Comparison of ENCODE assay signal across 2 cellular contexts in the genomic region with DNA sequence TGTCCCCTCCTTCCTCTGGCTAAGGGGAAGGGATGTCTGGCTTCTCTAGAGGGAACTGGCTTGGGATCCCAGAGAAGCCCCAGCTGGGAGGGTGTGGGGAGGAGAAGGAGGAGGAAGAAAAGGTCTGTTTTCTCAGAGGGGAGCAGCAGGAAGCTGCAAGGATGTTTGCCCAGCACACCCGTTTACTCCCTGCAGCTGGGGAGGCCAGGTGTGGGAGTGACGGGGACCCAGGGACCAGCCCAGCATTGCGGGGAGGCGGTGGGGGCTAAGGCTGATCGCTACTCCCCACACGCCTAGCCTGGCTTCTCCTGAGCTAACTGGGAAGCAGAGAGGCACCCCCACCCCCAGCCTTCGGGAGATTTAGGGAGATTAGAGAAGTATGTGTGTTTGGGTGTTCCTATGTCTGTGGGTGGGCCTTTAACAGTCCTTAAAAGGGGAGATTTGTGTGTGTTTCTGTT.
TF ChIP-seq lines count a peak whose summit lies in the region.

No MANE protein-coding gene starts in this region.

TF ChIP-seq in GM23338, 12 proteins besides CTCF, POLR2A, EP300 and RAD21 (continues in another document):
- TF ChIP-seq JUNB (IDR thresholded peaks at IDR 0.05; ENCODE audit: unreplicated experiment): no peak
- TF ChIP-seq NANOG (IDR thresholded peaks at IDR 0.05; ENCODE audit: borderline replicate concordance): no peak
- TF ChIP-seq EZH2phosphoT487 (IDR thresholded peaks at IDR 0.05; ENCODE audit: unreplicated experiment): no peak
- TF ChIP-seq, protein P1, sequence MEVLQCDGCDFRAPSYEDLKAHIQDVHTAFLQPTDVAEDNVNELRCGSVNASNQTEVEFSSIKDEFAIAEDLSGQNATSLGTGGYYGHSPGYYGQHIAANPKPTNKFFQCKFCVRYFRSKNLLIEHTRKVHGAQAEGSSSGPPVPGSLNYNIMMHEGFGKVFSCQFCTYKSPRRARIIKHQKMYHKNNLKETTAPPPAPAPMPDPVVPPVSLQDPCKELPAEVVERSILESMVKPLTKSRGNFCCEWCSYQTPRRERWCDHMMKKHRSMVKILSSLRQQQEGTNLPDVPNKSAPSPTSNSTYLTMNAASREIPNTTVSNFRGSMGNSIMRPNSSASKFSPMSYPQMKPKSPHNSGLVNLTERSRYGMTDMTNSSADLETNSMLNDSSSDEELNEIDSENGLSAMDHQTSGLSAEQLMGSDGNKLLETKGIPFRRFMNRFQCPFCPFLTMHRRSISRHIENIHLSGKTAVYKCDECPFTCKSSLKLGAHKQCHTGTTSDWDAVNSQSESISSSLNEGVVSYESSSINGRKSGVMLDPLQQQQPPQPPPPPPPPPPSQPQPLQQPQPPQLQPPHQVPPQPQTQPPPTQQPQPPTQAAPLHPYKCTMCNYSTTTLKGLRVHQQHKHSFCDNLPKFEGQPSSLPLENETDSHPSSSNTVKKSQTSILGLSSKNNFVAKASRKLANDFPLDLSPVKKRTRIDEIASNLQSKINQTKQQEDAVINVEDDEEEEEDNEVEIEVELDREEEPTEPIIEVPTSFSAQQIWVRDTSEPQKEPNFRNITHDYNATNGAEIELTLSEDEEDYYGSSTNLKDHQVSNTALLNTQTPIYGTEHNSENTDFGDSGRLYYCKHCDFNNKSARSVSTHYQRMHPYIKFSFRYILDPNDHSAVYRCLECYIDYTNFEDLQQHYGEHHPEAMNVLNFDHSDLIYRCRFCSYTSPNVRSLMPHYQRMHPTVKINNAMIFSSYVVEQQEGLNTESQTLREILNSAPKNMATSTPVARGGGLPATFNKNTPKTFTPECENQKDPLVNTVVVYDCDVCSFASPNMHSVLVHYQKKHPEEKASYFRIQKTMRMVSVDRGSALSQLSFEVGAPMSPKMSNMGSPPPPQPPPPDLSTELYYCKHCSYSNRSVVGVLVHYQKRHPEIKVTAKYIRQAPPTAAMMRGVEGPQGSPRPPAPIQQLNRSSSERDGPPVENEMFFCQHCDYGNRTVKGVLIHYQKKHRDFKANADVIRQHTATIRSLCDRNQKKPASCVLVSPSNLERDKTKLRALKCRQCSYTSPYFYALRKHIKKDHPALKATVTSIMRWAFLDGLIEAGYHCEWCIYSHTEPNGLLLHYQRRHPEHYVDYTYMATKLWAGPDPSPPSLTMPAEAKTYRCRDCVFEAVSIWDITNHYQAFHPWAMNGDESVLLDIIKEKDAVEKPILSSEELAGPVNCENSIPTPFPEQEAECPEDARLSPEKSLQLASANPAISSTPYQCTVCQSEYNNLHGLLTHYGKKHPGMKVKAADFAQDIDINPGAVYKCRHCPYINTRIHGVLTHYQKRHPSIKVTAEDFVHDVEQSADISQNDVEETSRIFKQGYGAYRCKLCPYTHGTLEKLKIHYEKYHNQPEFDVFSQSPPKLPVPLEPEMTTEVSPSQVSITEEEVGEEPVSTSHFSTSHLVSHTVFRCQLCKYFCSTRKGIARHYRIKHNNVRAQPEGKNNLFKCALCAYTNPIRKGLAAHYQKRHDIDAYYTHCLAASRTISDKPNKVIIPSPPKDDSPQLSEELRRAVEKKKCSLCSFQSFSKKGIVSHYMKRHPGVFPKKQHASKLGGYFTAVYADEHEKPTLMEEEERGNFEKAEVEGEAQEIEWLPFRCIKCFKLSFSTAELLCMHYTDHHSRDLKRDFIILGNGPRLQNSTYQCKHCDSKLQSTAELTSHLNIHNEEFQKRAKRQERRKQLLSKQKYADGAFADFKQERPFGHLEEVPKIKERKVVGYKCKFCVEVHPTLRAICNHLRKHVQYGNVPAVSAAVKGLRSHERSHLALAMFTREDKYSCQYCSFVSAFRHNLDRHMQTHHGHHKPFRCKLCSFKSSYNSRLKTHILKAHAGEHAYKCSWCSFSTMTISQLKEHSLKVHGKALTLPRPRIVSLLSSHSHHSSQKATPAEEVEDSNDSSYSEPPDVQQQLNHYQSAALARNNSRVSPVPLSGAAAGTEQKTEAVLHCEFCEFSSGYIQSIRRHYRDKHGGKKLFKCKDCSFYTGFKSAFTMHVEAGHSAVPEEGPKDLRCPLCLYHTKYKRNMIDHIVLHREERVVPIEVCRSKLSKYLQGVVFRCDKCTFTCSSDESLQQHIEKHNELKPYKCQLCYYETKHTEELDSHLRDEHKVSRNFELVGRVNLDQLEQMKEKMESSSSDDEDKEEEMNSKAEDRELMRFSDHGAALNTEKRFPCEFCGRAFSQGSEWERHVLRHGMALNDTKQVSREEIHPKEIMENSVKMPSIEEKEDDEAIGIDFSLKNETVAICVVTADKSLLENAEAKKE (CRISPR knock-in tag; IDR thresholded peaks at IDR 0.05): no peak
- TF ChIP-seq STAT1 (IDR thresholded peaks at IDR 0.05; ENCODE audit: unreplicated experiment): no peak
- TF ChIP-seq REST (IDR thresholded peaks at IDR 0.05; ENCODE audit: unreplicated experiment): no peak
- TF ChIP-seq EZH2 (IDR thresholded peaks at IDR 0.05; ENCODE audit: low read depth, unreplicated experiment): no peak
- no peak for TF ChIP-seq POLR2AphosphoS5 (IDR thresholded peaks at IDR 0.05; ENCODE audit: low read depth)
- TF ChIP-seq ZNF114 (CRISPR knock-in tag; IDR thresholded peaks at IDR 0.05): no peak
- TF ChIP-seq CREB1 (CRISPR knock-in tag; IDR thresholded peaks at IDR 0.05; ENCODE audit: low read depth): no peak
- no peak for TF ChIP-seq ZNF331 (CRISPR knock-in tag; IDR thresholded peaks at IDR 0.05; ENCODE audit: low read depth)

TF ChIP-seq in HepG2, 621 proteins besides CTCF, POLR2A, EP300 and RAD21:
- TF ChIP-seq ATF6 (CRISPR knock-in tag; conservative IDR thresholded peaks at IDR 0.05): no peak
- TF ChIP-seq ZNF570 (CRISPR knock-in tag; IDR thresholded peaks at IDR 0.05; ENCODE audit: borderline replicate concordance): no peak
- TF ChIP-seq ZNF17 (CRISPR knock-in tag; IDR thresholded peaks at IDR 0.05): no peak
- TF ChIP-seq, protein P2, sequence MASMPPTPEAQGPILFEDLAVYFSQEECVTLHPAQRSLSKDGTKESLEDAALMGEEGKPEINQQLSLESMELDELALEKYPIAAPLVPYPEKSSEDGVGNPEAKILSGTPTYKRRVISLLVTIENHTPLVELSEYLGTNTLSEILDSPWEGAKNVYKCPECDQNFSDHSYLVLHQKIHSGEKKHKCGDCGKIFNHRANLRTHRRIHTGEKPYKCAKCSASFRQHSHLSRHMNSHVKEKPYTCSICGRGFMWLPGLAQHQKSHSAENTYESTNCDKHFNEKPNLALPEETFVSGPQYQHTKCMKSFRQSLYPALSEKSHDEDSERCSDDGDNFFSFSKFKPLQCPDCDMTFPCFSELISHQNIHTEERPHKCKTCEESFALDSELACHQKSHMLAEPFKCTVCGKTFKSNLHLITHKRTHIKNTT (CRISPR knock-in tag; IDR thresholded peaks at IDR 0.05): no peak
- no peak for TF ChIP-seq ZNF558 (CRISPR knock-in tag; IDR thresholded peaks at IDR 0.05; ENCODE audit: borderline replicate concordance)
- no peak for TF ChIP-seq IRF2 (CRISPR knock-in tag; IDR thresholded peaks at IDR 0.05)
- TF ChIP-seq HMGXB3 (CRISPR knock-in tag; IDR thresholded peaks at IDR 0.05; ENCODE audit: borderline replicate concordance): no peak
- TF ChIP-seq, protein P3, sequence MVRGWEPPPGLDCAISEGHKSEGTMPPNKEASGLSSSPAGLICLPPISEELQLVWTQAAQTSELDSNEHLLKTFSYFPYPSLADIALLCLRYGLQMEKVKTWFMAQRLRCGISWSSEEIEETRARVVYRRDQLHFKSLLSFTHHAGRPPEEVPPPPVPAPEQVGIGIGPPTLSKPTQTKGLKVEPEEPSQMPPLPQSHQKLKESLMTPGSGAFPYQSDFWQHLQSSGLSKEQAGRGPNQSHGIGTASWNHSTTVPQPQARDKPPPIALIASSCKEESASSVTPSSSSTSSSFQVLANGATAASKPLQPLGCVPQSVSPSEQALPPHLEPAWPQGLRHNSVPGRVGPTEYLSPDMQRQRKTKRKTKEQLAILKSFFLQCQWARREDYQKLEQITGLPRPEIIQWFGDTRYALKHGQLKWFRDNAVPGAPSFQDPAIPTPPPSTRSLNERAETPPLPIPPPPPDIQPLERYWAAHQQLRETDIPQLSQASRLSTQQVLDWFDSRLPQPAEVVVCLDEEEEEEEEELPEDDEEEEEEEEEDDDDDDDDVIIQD (CRISPR knock-in tag; IDR thresholded peaks at IDR 0.05; ENCODE audit: low read depth): no peak
- TF ChIP-seq SMARCE1 (IDR thresholded peaks at IDR 0.05; ENCODE audit: borderline replicate concordance): no peak
